Comparison of ENCODE assay signal across 11 cellular contexts in genomic region chr20:49685809-49686208, GRCh38. TPM values are rescaled to one million over a fixed set of nuclear protein-coding genes. Genes with fewer than 3 reads are reported as not detected.
A peak's percentile ranks its signal among the peaks of the same experiment; 100 is the strongest.
DNase-seq lines count a peak whose midpoint lies in the region; FAIRE-seq and TF ChIP-seq lines count a peak whose summit lies in the region.
"Had no signal": no experiment of that assay in that cellular context is flagged by ENCODE, and none has a peak within 500 bp of the region (broad histone marks: within the 10 kb centered on the region; RNA-seq: fewer than 3 reads in every experiment).

No MANE protein-coding gene starts in this region.

- peaks cover 8% of the 10 kb centered on the region for H3K79me1 ChIP-seq in H9 (ENCODE audit: insufficient read depth, low read depth, low read length, poor library complexity, severe bottlenecking)

- H3T11ph ChIP-seq in H9 (ENCODE audit: low read length): no peak overlapping the region

- FAIRE-seq in GM19239 (lab: Jason Lieb, UNC): no peak

- no peak overlapping the region for H4K5ac ChIP-seq in H9 (ENCODE audit: insufficient read length, low read depth, low read length)

- no peak overlapping the region for H2BK120ac ChIP-seq in H9 (ENCODE audit: low read depth, low read length, poor library complexity, severe bottlenecking)

- H3K56ac ChIP-seq in H9 (ENCODE audit: insufficient read length, low read depth, low read length): no peak overlapping the region

- H3K27me3 ChIP-seq in H9 (ENCODE audit: insufficient read depth, low read length) (no peaks in the 10 kb centered on the region), sigmoid colon (no peaks in the 10 kb centered on the region)

- TF ChIP-seq CTCF in H9 (conservative IDR thresholded peaks at IDR 0.05): no peak
- no peak for TF ChIP-seq CTCF in sigmoid colon (IDR thresholded peaks at IDR 0.05)

- no peak overlapping the region for H2AFZ ChIP-seq in H9 (ENCODE audit: low read length)

- H2BK15ac ChIP-seq in H9 (ENCODE audit: low read depth, low read length): no peak overlapping the region

- no CpG with 5 or more reads among the region's 2 CpGs for WGBS in H9 (ENCODE audit: extremely low coverage, insufficient read length, low lambda C conversion rate)
- 23 to 66% methylated on average over 2 of the region's 2 CpGs for WGBS in sigmoid colon, 2 donors

- H4K20me1 ChIP-seq in H9 (ENCODE audit: control insufficient read depth, insufficient read depth, insufficient read length): no peaks in the 10 kb centered on the region

- H2AK5ac ChIP-seq in H9 (ENCODE audit: insufficient read length, low read length): no peak overlapping the region

- no peak overlapping the region for H3K27ac ChIP-seq in H9 (ENCODE audit: insufficient read length, low read depth, low read length)
- peak overlapping the region; percentile 18 to 71 (median 62) for H3K27ac ChIP-seq in sigmoid colon

- H3K4me1 Mint-ChIP-seq in H9: peaks cover 60 to 73% of the 10 kb centered on the region in 2 experiments
- peaks cover 31% of the 10 kb centered on the region for H3K4me1 Mint-ChIP-seq in activated CD4-positive, alpha-beta T cell treated with anti-CD3 and anti-CD28 coated beads, Interleukin-2, amount 10 ng/mL, durations not matched to agents 24 days and 14 days

- H3K27me3 Mint-ChIP-seq in H9 (ENCODE audit: low read depth): no peaks in the 10 kb centered on the region
- no peaks in the 10 kb centered on the region for H3K27me3 Mint-ChIP-seq in activated CD4-positive, alpha-beta T cell treated with anti-CD3 and anti-CD28 coated beads, Interleukin-2, amount 10 ng/mL, durations not matched to agents 24 days and 14 days
- H3K27me3 Mint-ChIP-seq: naive B cell had no signal

- no peaks in the 10 kb centered on the region for H3K9me3 Mint-ChIP-seq in H9
- no peaks in the 10 kb centered on the region for H3K9me3 Mint-ChIP-seq in activated CD4-positive, alpha-beta T cell treated with anti-CD3 and anti-CD28 coated beads, Interleukin-2, amount 10 ng/mL, durations not matched to agents 24 days and 14 days
- H3K9me3 Mint-ChIP-seq: naive B cell had no signal

- TF ChIP-seq EP300 in sigmoid colon (IDR thresholded peaks at IDR 0.05): no peak

- peak overlapping the region; percentile 5 to 53 (median 20); a peak in 2 of 7 replicates for H3K27ac Mint-ChIP-seq in H9
- H3K27ac Mint-ChIP-seq in activated CD4-positive, alpha-beta T cell treated with anti-CD3 and anti-CD28 coated beads, Interleukin-2, amount 10 ng/mL, durations not matched to agents 24 days and 14 days: no peak overlapping the region
- H3K27ac Mint-ChIP-seq: naive B cell had no signal

- H3K9me3 ChIP-seq in H9 (ENCODE audit: control insufficient read depth, low read depth, low read length) (no peaks in the 10 kb centered on the region), sigmoid colon (no peaks in the 10 kb centered on the region)
- H3K9me3 ChIP-seq: HAP-1 had no signal

- no peak overlapping the region for H3K4ac ChIP-seq in H9 (ENCODE audit: low read depth, low read length)

- no peak overlapping the region for H3K14ac ChIP-seq in H9 (ENCODE audit: insufficient read depth, low read length)

- H3K79me2 ChIP-seq in H9 (ENCODE audit: insufficient read depth, low read length): peaks cover 53% of the 10 kb centered on the region; the same call in 1 of the 2 replicates

- no peak overlapping the region for H4K8ac ChIP-seq in H9 (replicated peaks; ENCODE audit: insufficient read length, low read depth, low read length)

- no peak overlapping the region for H2BK12ac ChIP-seq in H9 (ENCODE audit: insufficient read length, low read depth, low read length)

- H3K36me3 Mint-ChIP-seq in H9 (ENCODE audit: insufficient read depth in 1 of 3, low read depth in 3 of 3): peaks cover 0 to 12% (median 8%) of the 10 kb centered on the region in 3 experiments; a peak in 2 of 7 replicates
- peaks cover 15% of the 10 kb centered on the region for H3K36me3 Mint-ChIP-seq in activated CD4-positive, alpha-beta T cell treated with anti-CD3 and anti-CD28 coated beads, Interleukin-2, amount 10 ng/mL, durations not matched to agents 24 days and 14 days (ENCODE audit: low read depth)
- H3K36me3 Mint-ChIP-seq: naive B cell had no signal

- peaks cover 11% of the 10 kb centered on the region; the same call in 1 of the 2 replicates for H3K4me1 ChIP-seq in H9 (ENCODE audit: insufficient read depth, low read length)
- H3K4me1 ChIP-seq in sigmoid colon: peaks cover 0 to 68% (median 48%) of the 10 kb centered on the region in 4 donors

- H3K23ac ChIP-seq in H9 (ENCODE audit: insufficient read length, low read depth, low read length): no peak overlapping the region

- intact Hi-C loops in sigmoid colon (cut with DNase I): no loop called here
- intact Hi-C loops in activated CD4-positive, alpha-beta T cell treated with anti-CD3 and anti-CD28 coated beads, Interleukin-2, amount 10 ng/mL, durations not matched to agents 24 days and 14 days (cut with micrococcal nuclease): no loop called here

- DNase-seq in H9 (no peak), RPMI7951 (ENCODE audit: low read depth) (peak; percentile 67), fibroblast of gingiva (ENCODE audit: low read depth) (peak; percentile 55), sigmoid colon (no peak), NCI-H2196 treated with DMSO at 0.1 percent for 48 hours (lab: John Stamatoyannopoulos, UW; ENCODE audit: unreplicated experiment) (no peak), DMS 273 treated with DMSO at 0.1 percent for 48 hours (lab: John Stamatoyannopoulos, UW) (no peak), GM19239 (ENCODE audit: insufficient read length, low spot score) (no peak)
- no peak for DNase-seq in activated CD4-positive, alpha-beta T cell treated with anti-CD3 and anti-CD28 coated beads, Interleukin-2, amount 10 ng/mL, durations not matched to agents 24 days and 14 days
- DNase-seq: Karpas-422, naive B cell had no signal

- H3K36me3 ChIP-seq in sigmoid colon: no peaks in the 10 kb centered on the region
- H3K36me3 ChIP-seq: HAP-1 had no signal

- H3K4me2 ChIP-seq in H9 (ENCODE audit: insufficient read depth, insufficient read length, low read length): no peak overlapping the region

- H3K4me3 Mint-ChIP-seq in H9: no peak overlapping the region
- no peak overlapping the region for H3K4me3 Mint-ChIP-seq in activated CD4-positive, alpha-beta T cell treated with anti-CD3 and anti-CD28 coated beads, Interleukin-2, amount 10 ng/mL, durations not matched to agents 24 days and 14 days
- H3K4me3 Mint-ChIP-seq: naive B cell had no signal

- H2BK5ac ChIP-seq in H9 (ENCODE audit: insufficient read length, low read length): no peak overlapping the region

- H3K23me2 ChIP-seq in H9 (ENCODE audit: insufficient read length, low read depth, low read length, poor library complexity, severe bottlenecking): no peaks in the 10 kb centered on the region

- no peak overlapping the region for H3K18ac ChIP-seq in H9 (ENCODE audit: insufficient read length, low read depth, low read length)

- no peak overlapping the region for H4K91ac ChIP-seq in H9 (ENCODE audit: insufficient read length, low read depth, low read length)

- no peak for TF ChIP-seq POLR2A in sigmoid colon (IDR thresholded peaks at IDR 0.05)

- H3K9ac ChIP-seq in H9 (ENCODE audit: extremely low read depth, insufficient read length, low read length): no peak overlapping the region

- H3K4me3 ChIP-seq in sigmoid colon: no peak overlapping the region
- H3K4me3 ChIP-seq: HAP-1 had no signal

- no peak overlapping the region for H2BK20ac ChIP-seq in H9 (ENCODE audit: low read depth, low read length, poor library complexity, severe bottlenecking)

RNA-seq across cellular contexts. Expression of gene B4GALT5, which starts 27.9 kb away (rescaled TPM):
- total RNA-seq in H9 (2021) (75.9 and 77.0 TPM in 2 replicates), sigmoid colon (10 to 100 TPM; 17.4 to 33.4 (median 21.5) TPM)
- 25.5 and 30.5 TPM in 2 replicates for total RNA-seq in RPMI7951 (2014; rRNA removed; shearing (Covaris generic))
- 10 to 100 TPM; 17.1 to 46.0 (median 17.4) TPM for polyA plus RNA-seq in sigmoid colon
- 39.0 and 39.1 TPM in 2 replicates for total RNA-seq in activated CD4-positive, alpha-beta T cell treated with anti-CD3 and anti-CD28 coated beads, Interleukin-2, amount 10 ng/mL, durations not matched to agents 24 days and 14 days

Comparison
In these comparisons a context has a peak if more than half of its experiments do, and no peak if none do; other contexts are left out.
1. DNase-seq: peak in RPMI7951 (single experiment) and fibroblast of gingiva (single experiment); none in H9 (single experiment), sigmoid colon (single experiment), activated CD4-positive, alpha-beta T cell treated with anti-CD3 and anti-CD28 coated beads, Interleukin-2, amount 10 ng/mL, durations not matched to agents 24 days and 14 days (single experiment), NCI-H2196 treated with DMSO at 0.1 percent for 48 hours (single experiment), DMS 273 treated with DMSO at 0.1 percent for 48 hours (single experiment) and GM19239 (single experiment).